ENCODE assay signal across 19 cellular contexts in the genomic region with DNA sequence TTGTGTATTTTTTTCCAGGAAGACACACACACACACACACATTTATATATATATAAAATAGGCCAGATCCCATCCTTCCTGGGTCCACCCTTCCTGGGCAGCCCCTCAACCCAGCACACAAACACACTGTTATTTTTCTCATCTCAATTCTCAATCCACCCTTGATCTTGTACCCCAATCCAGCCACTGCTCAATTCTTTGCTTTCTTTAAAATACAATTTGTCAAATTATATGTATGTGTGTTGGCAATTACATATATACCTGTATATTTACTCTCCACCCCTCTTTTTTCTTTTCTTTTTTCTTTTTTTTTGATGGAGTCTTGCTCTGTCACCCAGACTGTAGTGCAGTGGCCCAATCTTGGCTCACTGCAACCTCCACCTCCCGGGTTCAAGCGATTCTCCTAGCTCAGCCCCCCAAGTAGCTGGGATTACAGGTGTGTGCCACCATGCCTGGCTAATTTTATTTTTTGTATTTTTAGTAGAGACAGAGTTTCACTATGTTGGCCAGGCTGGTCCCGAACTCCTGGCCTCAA.
A peak's percentile ranks its signal among the peaks of the same experiment; 100 is the strongest.
DNase-seq lines count a peak whose midpoint lies in the region; ATAC-seq and TF ChIP-seq lines count a peak whose summit lies in the region.
"Had no signal": no experiment of that assay in that cellular context is flagged by ENCODE, and none has a peak within 500 bp of the region (broad histone marks: within the 10 kb centered on the region; RNA-seq: fewer than 3 reads in every experiment).

No MANE protein-coding gene starts in this region.

- CTCF ChIA-PET in CD4-positive, alpha-beta memory T cell (lab: Charles Lee; ENCODE audit: partially characterized antibody): no interaction called here

- peak overlapping the region in 6 of 7 donors; percentile 9 to 85 (median 32) for H3K27ac Mint-ChIP-seq in CD4-positive, alpha-beta memory T cell
- H3K27ac Mint-ChIP-seq in H9 (no peak overlapping the region), progenitor cell of endocrine pancreas (peak overlapping the region; percentile 46)

- H3K27ac ChIP-seq in CD4-positive, alpha-beta memory T cell (ENCODE audit: low read depth, low read length): no peak overlapping the region
- H3K27ac ChIP-seq in H9 (ENCODE audit: insufficient read length, low read depth, low read length): peak overlapping the region; percentile 32
- H3K27ac ChIP-seq in gastrocnemius medialis: no peak overlapping the region
- H3K27ac ChIP-seq: cardiac muscle cell, SK-N-MC, testis had no signal

- no peak overlapping the region for H3K9ac ChIP-seq in H9 (ENCODE audit: extremely low read depth, insufficient read length, low read length)

- POLR2A ChIA-PET in CD4-positive, alpha-beta memory T cell (lab: Charles Lee; ENCODE audit: partially characterized antibody): no interaction called here

- no peak overlapping the region for H4K5ac ChIP-seq in H9 (ENCODE audit: insufficient read length, low read depth, low read length)

- H3K4ac ChIP-seq in H9 (ENCODE audit: low read depth, low read length): no peak overlapping the region

- H3K4me1 Mint-ChIP-seq in CD4-positive, alpha-beta memory T cell: peaks cover 4 to 8% (median 7%) of the 10 kb centered on the region in 4 donors
- H3K4me1 Mint-ChIP-seq in H9 (peaks cover 2 to 7% of the 10 kb centered on the region in 2 experiments), progenitor cell of endocrine pancreas (ENCODE audit: low read depth) (peaks cover 36% of the 10 kb centered on the region)

- no peak overlapping the region for H3K4me3 ChIP-seq in CD4-positive, alpha-beta memory T cell (ENCODE audit: low read length in 2 of 2)
- no peak overlapping the region for H3K4me3 ChIP-seq in gastrocnemius medialis
- H3K4me3 ChIP-seq: cardiac muscle cell, SK-N-MC, testis had no signal

- H3K4me3 Mint-ChIP-seq in CD4-positive, alpha-beta memory T cell: no peak overlapping the region
- no peak overlapping the region for H3K4me3 Mint-ChIP-seq in H9
- no peak overlapping the region for H3K4me3 Mint-ChIP-seq in progenitor cell of endocrine pancreas (ENCODE audit: low read depth)

- H3K79me2 ChIP-seq in H9 (ENCODE audit: insufficient read depth, low read length): no peaks in the 10 kb centered on the region

- peaks cover 4% of the 10 kb centered on the region for H3K4me1 ChIP-seq in CD4-positive, alpha-beta memory T cell (ENCODE audit: insufficient read depth, low read length)
- H3K4me1 ChIP-seq in H9 (ENCODE audit: insufficient read depth, low read length) (no peaks in the 10 kb centered on the region), gastrocnemius medialis (peaks cover 15 to 19% of the 10 kb centered on the region in 2 donors)

- H2BK120ac ChIP-seq in H9 (ENCODE audit: low read depth, low read length, poor library complexity, severe bottlenecking): no peak overlapping the region

- whole genome bisulfite sequencing in H9 (ENCODE audit: extremely low coverage, insufficient read length, low lambda C conversion rate): no CpG with 5 or more reads among the region's 3 CpGs

- no peak for TF ChIP-seq CTCF in H9 (conservative IDR thresholded peaks at IDR 0.05)
- no peak for TF ChIP-seq CTCF in progenitor cell of endocrine pancreas (IDR thresholded peaks at IDR 0.05; ENCODE audit: unreplicated experiment)
- TF ChIP-seq CTCF in gastrocnemius medialis (IDR thresholded peaks at IDR 0.05 in 4 of 5, conservative IDR thresholded peaks at IDR 0.05 in 1 of 5): no peak

- H2BK15ac ChIP-seq in H9 (ENCODE audit: low read depth, low read length): no peak overlapping the region

- H3K79me1 ChIP-seq in H9 (ENCODE audit: insufficient read depth, low read depth, low read length, poor library complexity, severe bottlenecking): no peaks in the 10 kb centered on the region

- no peaks in the 10 kb centered on the region for H3K27me3 ChIP-seq in CD4-positive, alpha-beta memory T cell (ENCODE audit: insufficient read depth, low read length)
- H3K27me3 ChIP-seq in H9 (ENCODE audit: insufficient read depth, low read length): no peaks in the 10 kb centered on the region
- no peaks in the 10 kb centered on the region for H3K27me3 ChIP-seq in gastrocnemius medialis
- H3K27me3 ChIP-seq: cardiac muscle cell, testis had no signal

- no peak for ATAC-seq in gastrocnemius medialis

- H4K20me1 ChIP-seq in H9 (ENCODE audit: control insufficient read depth, insufficient read depth, insufficient read length): no peaks in the 10 kb centered on the region

- no peak overlapping the region for H4K8ac ChIP-seq in H9 (replicated peaks; ENCODE audit: insufficient read length, low read depth, low read length)

- H3K9me3 Mint-ChIP-seq in CD4-positive, alpha-beta memory T cell: no peaks in the 10 kb centered on the region
- no peaks in the 10 kb centered on the region for H3K9me3 Mint-ChIP-seq in H9
- H3K9me3 Mint-ChIP-seq in progenitor cell of endocrine pancreas (ENCODE audit: low read depth): no peaks in the 10 kb centered on the region

- no peak overlapping the region for H3K23ac ChIP-seq in H9 (ENCODE audit: insufficient read length, low read depth, low read length)

- no peaks in the 10 kb centered on the region for H3K27me3 Mint-ChIP-seq in CD4-positive, alpha-beta memory T cell
- H3K27me3 Mint-ChIP-seq in H9 (ENCODE audit: low read depth) (no peaks in the 10 kb centered on the region), progenitor cell of endocrine pancreas (no peaks in the 10 kb centered on the region)

- H3K36me3 Mint-ChIP-seq in CD4-positive, alpha-beta memory T cell: peaks cover 3 to 5% of the 10 kb centered on the region in 2 donors
- H3K36me3 Mint-ChIP-seq in H9 (ENCODE audit: insufficient read depth in 1 of 3, low read depth in 3 of 3) (no peaks in the 10 kb centered on the region), progenitor cell of endocrine pancreas (ENCODE audit: insufficient read depth) (no peaks in the 10 kb centered on the region)

- no peaks in the 10 kb centered on the region for H3K36me3 ChIP-seq in CD4-positive, alpha-beta memory T cell (ENCODE audit: insufficient read depth, low read length)
- H3K36me3 ChIP-seq in gastrocnemius medialis: no peaks in the 10 kb centered on the region
- H3K36me3 ChIP-seq: cardiac muscle cell had no signal

- no peaks in the 10 kb centered on the region for H3K23me2 ChIP-seq in H9 (ENCODE audit: insufficient read length, low read depth, low read length, poor library complexity, severe bottlenecking)

- no peak overlapping the region for H3K14ac ChIP-seq in H9 (ENCODE audit: insufficient read depth, low read length)

- no peak overlapping the region for H3T11ph ChIP-seq in H9 (ENCODE audit: low read length)

- H2AFZ ChIP-seq in H9 (ENCODE audit: low read length): no peak overlapping the region

- in situ Hi-C loops in gastrocnemius medialis (cut with MboI; ENCODE audit: low sequenced_read_pairs in 4 of 4): no loop called here

- peak; percentile 12 for TF ChIP-seq POLR2A in erythroblast (IDR thresholded peaks at IDR 0.05; ENCODE audit: low read length)
- TF ChIP-seq POLR2A in gastrocnemius medialis (IDR thresholded peaks at IDR 0.05): no peak

- H3K9me3 ChIP-seq in CD4-positive, alpha-beta memory T cell (ENCODE audit: control insufficient read depth in 1 of 2, low read length in 2 of 2): no peaks in the 10 kb centered on the region
- H3K9me3 ChIP-seq in H9 (ENCODE audit: control insufficient read depth, low read depth, low read length) (no peaks in the 10 kb centered on the region), gastrocnemius medialis (no peaks in the 10 kb centered on the region)
- H3K9me3 ChIP-seq: testis had no signal

- no peak overlapping the region for H2AK5ac ChIP-seq in H9 (ENCODE audit: insufficient read length, low read length)

- H3K56ac ChIP-seq in H9 (ENCODE audit: insufficient read length, low read depth, low read length): no peak overlapping the region

- DNase-seq in CD4-positive, alpha-beta memory T cell: no peak
- DNase-seq in H9: no peak
- DNase-seq in erythroblast (lab: John Stamatoyannopoulos, UW): no peak
- DNase-seq in progenitor cell of endocrine pancreas (ENCODE audit: low spot score, unreplicated experiment): no peak
- DNase-seq in activated CD4-positive, CD25-positive, alpha-beta regulatory T cell treated with anti-CD3 and anti-CD28 coated beads, Interleukin-2, amount 50 U/mL, for 72 hours: no peak
- DNase-seq in gastrocnemius medialis: no peak
- DNase-seq in stimulated activated naive CD4-positive, alpha-beta T cell (lab: John Stamatoyannopoulos, UW): no peak
- DNase-seq: activated CD4-positive, CD25-positive, alpha-beta regulatory T cell; amniotic stem cell; foreskin melanocyte; hypothalamus; NCI-H1417 treated with DMSO at 0.1 percent for 48 hours; NCI-H524 treated with DMSO at 0.1 percent for 48 hours; RPMI8226; stimulated activated CD8-positive, alpha-beta memory T cell treated with anti-CD3 and anti-CD28 coated beads, Interleukin-4, amount 100 ng/mL, for 48 hours; T-helper 9 cell; testis had no signal

- no peak overlapping the region for H4K91ac ChIP-seq in H9 (ENCODE audit: insufficient read length, low read depth, low read length)

- H3K18ac ChIP-seq in H9 (ENCODE audit: insufficient read length, low read depth, low read length): no peak overlapping the region

- no peak overlapping the region for H3K4me2 ChIP-seq in H9 (ENCODE audit: insufficient read depth, insufficient read length, low read length)

- no peak overlapping the region for H2BK12ac ChIP-seq in H9 (ENCODE audit: insufficient read length, low read depth, low read length)

- H2BK5ac ChIP-seq in H9 (ENCODE audit: insufficient read length, low read length): no peak overlapping the region

- intact Hi-C loops in CD4-positive, alpha-beta memory T cell (cut with micrococcal nuclease): no loop called here
- intact Hi-C loops in gastrocnemius medialis (cut with DNase I; ENCODE audit: low total_unique reads): no loop called here

- H2BK20ac ChIP-seq in H9 (ENCODE audit: low read depth, low read length, poor library complexity, severe bottlenecking): no peak overlapping the region

Comparison
In these comparisons a context has a peak if more than half of its experiments do, and no peak if none do; other contexts are left out.
1. H3K27ac Mint-ChIP-seq: peak in CD4-positive, alpha-beta memory T cell (6 of 7) and progenitor cell of endocrine pancreas (single experiment); none in H9 (0 of 3).